ENCODE assay signal across 1 cellular context in the genomic region with DNA sequence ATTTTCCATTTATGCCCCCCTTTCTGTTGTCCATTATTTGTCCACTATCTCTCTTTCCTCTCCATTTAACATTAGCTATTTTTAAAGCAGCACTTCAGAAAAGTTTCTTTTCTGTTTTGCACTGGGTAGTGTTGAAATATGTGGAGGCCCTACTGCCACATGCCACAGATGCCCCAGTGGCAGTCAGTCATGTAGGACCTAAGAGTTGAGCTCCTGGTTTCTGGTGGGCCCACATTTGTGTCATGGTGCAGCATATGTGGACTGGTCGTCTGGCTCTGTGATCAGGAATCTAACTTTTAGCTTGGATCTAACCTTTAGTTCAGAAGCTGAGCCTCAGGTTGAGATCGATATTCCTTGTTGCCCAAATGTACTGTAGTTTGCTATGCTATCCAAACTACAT.
TF ChIP-seq lines count a peak whose summit lies in the region.

No MANE protein-coding gene starts in this region.

TF ChIP-seq in SK-N-SH treated with all-trans-retinoic acid at 6 μM for 48 hours, 23 proteins besides CTCF, POLR2A, EP300 and RAD21 (continued from another document):
- TF ChIP-seq ZC3H10 (CRISPR knock-in tag; IDR thresholded peaks at IDR 0.05) (no peak), GLIS3 (CRISPR knock-in tag; IDR thresholded peaks at IDR 0.05) (no peak), PATZ1 (CRISPR knock-in tag; IDR thresholded peaks at IDR 0.05; ENCODE audit: borderline replicate concordance) (no peak), OSR1 (CRISPR knock-in tag; IDR thresholded peaks at IDR 0.05) (no peak), ZNF565 (CRISPR knock-in tag; conservative IDR thresholded peaks at IDR 0.05; ENCODE audit: low read depth) (no peak), ISL1 (CRISPR knock-in tag; IDR thresholded peaks at IDR 0.05) (no peak), ESRRG (CRISPR knock-in tag; IDR thresholded peaks at IDR 0.05) (no peak), RARB (CRISPR knock-in tag; IDR thresholded peaks at IDR 0.05) (no peak), ARNTL (CRISPR knock-in tag; IDR thresholded peaks at IDR 0.05; ENCODE audit: borderline replicate concordance, low read depth) (no peak)
- TF ChIP-seq, protein P1, sequence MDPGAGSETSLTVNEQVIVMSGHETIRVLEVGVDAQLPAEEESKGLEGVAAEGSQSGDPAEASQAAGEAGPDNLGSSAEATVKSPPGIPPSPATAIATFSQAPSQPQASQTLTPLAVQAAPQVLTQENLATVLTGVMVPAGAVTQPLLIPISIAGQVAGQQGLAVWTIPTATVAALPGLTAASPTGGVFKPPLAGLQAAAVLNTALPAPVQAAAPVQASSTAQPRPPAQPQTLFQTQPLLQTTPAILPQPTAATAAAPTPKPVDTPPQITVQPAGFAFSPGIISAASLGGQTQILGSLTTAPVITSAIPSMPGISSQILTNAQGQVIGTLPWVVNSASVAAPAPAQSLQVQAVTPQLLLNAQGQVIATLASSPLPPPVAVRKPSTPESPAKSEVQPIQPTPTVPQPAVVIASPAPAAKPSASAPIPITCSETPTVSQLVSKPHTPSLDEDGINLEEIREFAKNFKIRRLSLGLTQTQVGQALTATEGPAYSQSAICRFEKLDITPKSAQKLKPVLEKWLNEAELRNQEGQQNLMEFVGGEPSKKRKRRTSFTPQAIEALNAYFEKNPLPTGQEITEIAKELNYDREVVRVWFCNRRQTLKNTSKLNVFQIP (CRISPR knock-in tag; IDR thresholded peaks at IDR 0.05; ENCODE audit: borderline replicate concordance, low read depth) = no peak
